In the genomic region with DNA sequence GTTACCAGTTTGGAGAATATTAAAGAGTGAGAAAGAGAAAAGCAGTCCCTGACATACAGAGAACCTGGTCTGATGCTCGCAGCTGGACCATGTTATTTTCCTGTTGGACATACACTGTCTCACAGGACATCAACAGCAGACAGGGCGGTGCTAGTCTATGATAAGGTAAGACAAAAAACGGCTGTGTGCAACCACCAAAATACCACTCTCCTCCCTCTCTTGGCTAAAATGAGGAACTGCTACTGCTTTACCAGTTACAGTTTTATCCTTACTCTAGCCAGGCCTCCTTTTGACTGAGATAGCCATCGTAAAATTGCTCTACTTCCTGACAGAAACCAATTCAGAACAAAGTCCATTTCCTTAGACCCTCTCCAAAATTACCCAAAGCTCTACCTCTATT, we compare ENCODE assay signal across 8 cellular contexts. TPM values are rescaled to one million over a fixed set of nuclear protein-coding genes. Genes with fewer than 3 reads are reported as not detected.
A peak's percentile ranks its signal among the peaks of the same experiment; 100 is the strongest.
DNase-seq lines count a peak whose midpoint lies in the region; ATAC-seq, FAIRE-seq and TF ChIP-seq lines count a peak whose summit lies in the region.

No MANE protein-coding gene starts in this region.

- peak; percentile 81 for FAIRE-seq in GM12892 (lab: Jason Lieb, UNC)

- peak; percentile 18 for TF ChIP-seq CTCF in choroid plexus epithelial cell (conservative IDR thresholded peaks at IDR 0.05; ENCODE audit: low read depth, low read length)
- TF ChIP-seq CTCF in psoas muscle (IDR thresholded peaks at IDR 0.05), result no peak

- no peak overlapping the region for H3K27ac ChIP-seq in psoas muscle

- no peak for TF ChIP-seq POLR2A in GM12892 (IDR thresholded peaks at IDR 0.05; ENCODE audit: low read depth, low read length)

- no peak overlapping the region for H3K4me3 ChIP-seq in choroid plexus epithelial cell (ENCODE audit: low read depth, low read length)
- no peak overlapping the region for H3K4me3 ChIP-seq in psoas muscle

- no peaks in the 10 kb centered on the region for H3K9me3 ChIP-seq in psoas muscle

- DNase-seq in GM12892 (ENCODE audit: insufficient read length) (peak; percentile 0), HUDEP-2 (lab: John Stamatoyannopoulos, UW; ENCODE audit: unreplicated experiment in 76 of 76) (peak in 45 of 76 experiments; percentile 1 to 61 (median 21)), choroid plexus epithelial cell (ENCODE audit: low read depth) (peak; percentile 10), AG08396 (ENCODE audit: low spot score) (no peak), NCI-H2171 (lab: John Stamatoyannopoulos, UW) (no peak), SHP77 treated with DMSO at 0.1 percent for 48 hours (lab: John Stamatoyannopoulos, UW) (no peak), psoas muscle (no peak)

- 75 to 86% (median 85%) methylated on average over 4 of the region's 4 CpGs for WGBS in psoas muscle, 3 donors

- H3K36me3 ChIP-seq in psoas muscle (ENCODE audit: insufficient read depth in 1 of 2, low read depth in 1 of 2), result no peaks in the 10 kb centered on the region

- ATAC-seq in GM21529 (IDR thresholded peaks at IDR 0.05; ENCODE audit: unreplicated experiment) (peak; percentile 98), psoas muscle (no peak)

- H3K27me3 ChIP-seq in psoas muscle (ENCODE audit: insufficient read depth in 3 of 3, low read length in 2 of 3), result no peaks in the 10 kb centered on the region

- H3K4me1 ChIP-seq in psoas muscle, result no peaks in the 10 kb centered on the region

- intact Hi-C loops in psoas muscle (cut with DNase I), result no loop called here

RNA-seq across cellular contexts. Expression of a gene that starts 47.0 kb away (rescaled TPM):
- 49.4 TPM for polyA plus RNA-seq in GM12892 (2012; ENCODE audit: missing spikeins)
- total RNA-seq in psoas muscle, result 10 to 100 TPM; 40.8 to 73.7 (median 63.9) TPM
- 10 to 100 TPM; 46.6 to 96.1 (median 92.0) TPM for polyA plus RNA-seq in psoas muscle

Comparison
In these comparisons a context has a peak if more than half of its experiments do, and no peak if none do; other contexts are left out.
1. DNase-seq: peak in GM12892 (single experiment), HUDEP-2 (45 of 76) and choroid plexus epithelial cell (single experiment); none in AG08396 (single experiment), NCI-H2171 (single experiment), SHP77 treated with DMSO at 0.1 percent for 48 hours (single experiment) and psoas muscle (0 of 2).